ENCODE assay signal across 23 cellular contexts in genomic region chr17:73121513-73121912, GRCh38. TPM values are rescaled to one million over a fixed set of nuclear protein-coding genes. Genes with fewer than 3 reads are reported as not detected.
"Had no signal": no experiment of that assay in that cellular context is flagged by ENCODE, and none has a peak within 500 bp of the region (broad histone marks: within the 10 kb centered on the region; RNA-seq: fewer than 3 reads in every experiment).

No MANE protein-coding gene starts in this region.

- H3K9me3 Mint-ChIP-seq: IgD-negative memory B cell had no signal

- H3K4me3 ChIP-seq: K562, SJSA1, SK-N-MC had no signal

- H3K4me3 Mint-ChIP-seq: IgD-negative memory B cell had no signal

- H3K4me1 ChIP-seq: SJSA1 had no signal

- H3K36me3 Mint-ChIP-seq: IgD-negative memory B cell had no signal

- H3K9ac ChIP-seq: KMS-11 had no signal

- H3K9me3 ChIP-seq: SJSA1 had no signal

- H3K27me3 Mint-ChIP-seq: IgD-negative memory B cell had no signal

- H3K27me3 ChIP-seq: SJSA1 had no signal

- H3K4me2 ChIP-seq: KMS-11 had no signal

- H3K36me3 ChIP-seq: SJSA1 had no signal

- H3K27ac Mint-ChIP-seq: IgD-negative memory B cell had no signal

- H3K27ac ChIP-seq: KMS-11, SJSA1, SK-N-MC had no signal

- ATAC-seq: HepG2, K562 had no signal

- DNase-seq: Kasumi-1, MM.1S, NCI-H1092 treated with DMSO at 0.1 percent for 48 hours, NCI-H1436, NCI-H187, NCI-H2029, NCI-H2081 treated with DMSO at 0.1 percent for 48 hours, NCI-H2171, NCI-H226, NCI-H446, NCI-H510A, NCI-H524 treated with DMSO at 0.1 percent for 48 hours, NCI-H69, NCI-H774, RPMI8226, SIG-M5, T-helper 1 cell had no signal

RNA-seq across cellular contexts. Expression of gene SSTR2, which starts 43.3 kb away (rescaled TPM):
- total RNA-seq: HepG2, K562 had no signal
- polyA plus RNA-seq: IgD-negative memory B cell had no signal
